Comparison of ENCODE assay signal across 2 cellular contexts in genomic region chr4:41748074-41748787, GRCh38.
TF ChIP-seq lines count a peak whose summit lies in the region.

Gene PHOX2B (minus strand): TSS chr4:41748725. CDS start chr4:41748610, 115 bp downstream.

TF ChIP-seq in H1, 55 proteins besides CTCF, POLR2A, EP300 and RAD21 (continued from another document):
- TF ChIP-seq CBX8 (IDR thresholded peaks at IDR 0.05; ENCODE audit: borderline replicate concordance, low read depth, low read length): 0 out of 2 replicates have a peak, but pooled peaks have one; percentile 90
- TF ChIP-seq NRF1 (IDR thresholded peaks at IDR 0.05; ENCODE audit: low read depth, low read length): no peak
- TF ChIP-seq RNF2 (IDR thresholded peaks at IDR 0.05; ENCODE audit: borderline replicate concordance, low read depth, low read length, missing control alignments, poor library complexity, severe bottlenecking): peak; percentile 95
- TF ChIP-seq SRF (IDR thresholded peaks at IDR 0.05; ENCODE audit: low read depth, low read length): no peak

TF ChIP-seq in neural cell, 6 proteins besides CTCF, POLR2A, EP300 and RAD21 (continued from another document):
- TF ChIP-seq REST (IDR thresholded peaks at IDR 0.05; ENCODE audit: borderline replicate concordance) (no peak), TAF1 (IDR thresholded peaks at IDR 0.05; ENCODE audit: low read depth) (no peak), MXI1 (conservative IDR thresholded peaks at IDR 0.05; ENCODE audit: poor library complexity, severe bottlenecking) (no peak)
